In genomic region chr16:12819126-12820117, GRCh38 we compare ENCODE assay signal across 8 cellular contexts. TPM values are rescaled to one million over a fixed set of nuclear protein-coding genes. Genes with fewer than 3 reads are reported as not detected.
A peak's percentile ranks its signal among the peaks of the same experiment; 100 is the strongest.
DNase-seq lines count a peak whose midpoint lies in the region; ATAC-seq and TF ChIP-seq lines count a peak whose summit lies in the region.

No MANE protein-coding gene starts in this region.

- TF ChIP-seq CTCF in KMS-11 (conservative IDR thresholded peaks at IDR 0.05; ENCODE audit: low read depth, low read length) (peak; percentile 55), hepatocyte (IDR thresholded peaks at IDR 0.05; ENCODE audit: poor library complexity) (peak; percentile 68)

- DNase-seq in D341Med (ENCODE audit: low spot score): peak; percentile 79
- peak; percentile 26 to 70 (median 62) for DNase-seq in T-helper 2 cell
- peak in 30 of 56 donors; percentile 3 to 71 (median 22) for DNase-seq in amygdala (lab: John Stamatoyannopoulos, UW)
- DNase-seq in hepatocyte (ENCODE audit: low spot score): peak; percentile 63
- DNase-seq in stimulated activated CD4-positive, alpha-beta T cell treated with anti-CD3 and anti-CD28 coated beads, Interleukin-15, amount 100 ng/mL, for 1 hour (ENCODE audit: low read depth in 1 of 2, low spot score in 1 of 2): peak; percentile 51 to 75

- H3K4me1 ChIP-seq in KMS-11 (ENCODE audit: low read depth, poor library complexity, severe bottlenecking): peaks cover 8% of the 10 kb centered on the region
- no peaks in the 10 kb centered on the region for H3K4me1 ChIP-seq in hepatocyte (ENCODE audit: insufficient read depth)

- H3K4me3 ChIP-seq in KMS-11 (IDR thresholded peaks at IDR 0.05; ENCODE audit: insufficient read depth, low read depth, low read length) (no peak overlapping the region), hepatocyte (no peak overlapping the region)

- H3K27me3 ChIP-seq in KMS-11 (ENCODE audit: insufficient read depth, low read depth): no peaks in the 10 kb centered on the region
- H3K27me3 ChIP-seq in hepatocyte: no peaks in the 10 kb centered on the region

- no peak overlapping the region for H3K9ac ChIP-seq in KMS-11

- 60% methylated on average over 18 of the region's 18 CpGs for WGBS in hepatocyte (ENCODE audit: low lambda C conversion rate, missing lambda C conversion rate)

- H3K4me2 ChIP-seq in KMS-11: no peak overlapping the region
- H3K4me2 ChIP-seq in hepatocyte: no peak overlapping the region

- ATAC-seq in HG02623 (IDR thresholded peaks at IDR 0.05; ENCODE audit: unreplicated experiment) (no peak), GM19328 (IDR thresholded peaks at IDR 0.05; ENCODE audit: unreplicated experiment) (no peak)

- no peaks in the 10 kb centered on the region for H3K9me3 ChIP-seq in hepatocyte (ENCODE audit: low read depth)

- H4K20me1 ChIP-seq in KMS-11 (ENCODE audit: insufficient read depth): no peaks in the 10 kb centered on the region
- H4K20me1 ChIP-seq in hepatocyte (ENCODE audit: insufficient read depth, poor library complexity, severe bottlenecking): no peaks in the 10 kb centered on the region

- H2AFZ ChIP-seq in KMS-11 (ENCODE audit: low read depth) (no peak overlapping the region), hepatocyte (no peak overlapping the region)

- H3K9me2 ChIP-seq in hepatocyte (replicated peaks; ENCODE audit: insufficient read depth): no peaks in the 10 kb centered on the region

- no peaks in the 10 kb centered on the region for H3K36me3 ChIP-seq in KMS-11 (ENCODE audit: insufficient read depth)
- H3K36me3 ChIP-seq in hepatocyte (replicated peaks; ENCODE audit: insufficient read depth, low read depth): no peaks in the 10 kb centered on the region

- H3K79me2 ChIP-seq in KMS-11 (ENCODE audit: insufficient read depth, low read depth) (no peaks in the 10 kb centered on the region), hepatocyte (no peaks in the 10 kb centered on the region)

- no peak overlapping the region for H3K27ac ChIP-seq in KMS-11
- H3K27ac ChIP-seq in hepatocyte: no peak overlapping the region

RNA-seq across cellular contexts. Expression of gene CPPED1, which starts 15.7 kb away (rescaled TPM):
- 27.2 and 29.9 TPM in 2 replicates for total RNA-seq in hepatocyte
- polyA plus RNA-seq in hepatocyte: 22.5 and 28.6 TPM in 2 replicates

Comparison
In these comparisons a context has a peak if more than half of its experiments do, and no peak if none do; other contexts are left out.
1. DNase-seq: peak in every context shown above with its lines; median percentile 79 in D341Med; 63 in hepatocyte; 63 in stimulated activated CD4-positive, alpha-beta T cell treated with anti-CD3 and anti-CD28 coated beads, Interleukin-15, amount 100 ng/mL, for 1 hour; 62 in T-helper 2 cell; 22 in amygdala.